Comparison of ENCODE assay signal across 8 cellular contexts in genomic region chr16:3880623-3881498, GRCh38. TPM values are rescaled to one million over a fixed set of nuclear protein-coding genes. Genes with fewer than 3 reads are reported as not detected.
DNase-seq lines count a peak whose midpoint lies in the region; ATAC-seq and TF ChIP-seq lines count a peak whose summit lies in the region.

Gene CREBBP, minus strand, starts transcription at chr16:3880713. Its CDS starts 797 bp downstream, at chr16:3879916.

- no peaks in the 10 kb centered on the region; the same call in 1 of the 2 replicates for H3K36me3 ChIP-seq in GM06990 (ENCODE audit: control insufficient read depth, insufficient read depth, low read length)
- no peaks in the 10 kb centered on the region for H3K36me3 ChIP-seq in testis (ENCODE audit: low read depth, missing control alignments)

- H3K27me3 Mint-ChIP-seq in glutamatergic neuron (ENCODE audit: unreplicated experiment) (peaks cover 13% of the 10 kb centered on the region), osteocyte (ENCODE audit: unreplicated experiment) (no peaks in the 10 kb centered on the region)

- H3K36me3 Mint-ChIP-seq in activated naive CD4-positive, alpha-beta T cell treated with anti-CD3 and anti-CD28 coated beads, Interleukin-2, amount 50 U/mL, for 72 hours: peaks cover 19 to 23% of the 10 kb centered on the region in 2 donors
- H3K36me3 Mint-ChIP-seq in glutamatergic neuron (ENCODE audit: unreplicated experiment) (peaks cover 5% of the 10 kb centered on the region), osteocyte (ENCODE audit: unreplicated experiment) (peaks cover 7% of the 10 kb centered on the region)

- H3K27ac ChIP-seq in testis: peak within 1 kb of the TSS; percentile 27 to 92

- peak within 1 kb of the TSS in 1 of 2 donors; percentile 84 for H3K27ac Mint-ChIP-seq in activated naive CD4-positive, alpha-beta T cell treated with anti-CD3 and anti-CD28 coated beads, Interleukin-2, amount 50 U/mL, for 72 hours
- H3K27ac Mint-ChIP-seq in glutamatergic neuron (ENCODE audit: unreplicated experiment): no peak within 1 kb of the TSS
- peak within 1 kb of the TSS; percentile 79 for H3K27ac Mint-ChIP-seq in osteocyte (ENCODE audit: unreplicated experiment)

- H3K4me3 ChIP-seq in GM06990 (replicated peaks; ENCODE audit: low read depth, low read length): peak within 1 kb of the TSS; percentile 91
- H3K4me3 ChIP-seq in testis: peak within 1 kb of the TSS; percentile 73 to 81

- peaks cover 31% of the 10 kb centered on the region for H3K4me1 Mint-ChIP-seq in glutamatergic neuron (ENCODE audit: low read depth, unreplicated experiment)
- peaks cover 40% of the 10 kb centered on the region for H3K4me1 Mint-ChIP-seq in osteocyte (ENCODE audit: unreplicated experiment)

- no peaks in the 10 kb centered on the region for H3K9me3 ChIP-seq in testis

- intact Hi-C loops in testis (cut with DNase I; ENCODE audit: low total_unique reads): loop anchor here (5.0 kb wide), 1 partner anchor 189 kb away; no protein-coding TSS in a partner anchor

- ATAC-seq in HG02588 (IDR thresholded peaks at IDR 0.05; ENCODE audit: unreplicated experiment): peak; percentile 78
- ATAC-seq in activated naive CD4-positive, alpha-beta T cell treated with anti-CD3 and anti-CD28 coated beads, Interleukin-2, amount 50 U/mL, for 72 hours: peak; percentile 88 to 89

- TF ChIP-seq POLR2A in testis (IDR thresholded peaks at IDR 0.05): no peak

- DNase-seq in GM06990 (ENCODE audit: extremely low read depth, insufficient read length): peak; percentile 92
- peak; percentile 87 for DNase-seq in NCI-H1092 treated with DMSO at 0.1 percent for 48 hours (lab: John Stamatoyannopoulos, UW)
- peak; percentile 67 for DNase-seq in SKM-1 (lab: John Stamatoyannopoulos, UW; ENCODE audit: unreplicated experiment)
- peak; percentile 90 to 91 for DNase-seq in activated naive CD4-positive, alpha-beta T cell treated with anti-CD3 and anti-CD28 coated beads, Interleukin-2, amount 50 U/mL, for 72 hours (ENCODE audit: low spot score in 2 of 2)
- peak; percentile 91 for DNase-seq in glutamatergic neuron
- peak; percentile 96 for DNase-seq in osteocyte (ENCODE audit: extremely low spot score, unreplicated experiment)
- DNase-seq in testis: peak; percentile 90

- H3K4me3 Mint-ChIP-seq in glutamatergic neuron (ENCODE audit: unreplicated experiment) (peak within 1 kb of the TSS; percentile 83), osteocyte (ENCODE audit: unreplicated experiment) (peak within 1 kb of the TSS; percentile 88)

- H3K27me3 ChIP-seq in GM06990 (replicated peaks; ENCODE audit: control insufficient read depth, insufficient read depth, low read length) (no peaks in the 10 kb centered on the region), testis (no peaks in the 10 kb centered on the region)

- H3K4me1 ChIP-seq in testis: peaks cover 14% of the 10 kb centered on the region

- WGBS in testis, 2 donors: 5 to 8% methylated on average over 25 to 95 of the region's 96 CpGs

- TF ChIP-seq CTCF in GM06990 (IDR thresholded peaks at IDR 0.05; ENCODE audit: insufficient read depth, low read length, poor library complexity, severe bottlenecking) (no peak), glutamatergic neuron (IDR thresholded peaks at IDR 0.05; ENCODE audit: partially characterized antibody, unreplicated experiment) (no peak), osteocyte (IDR thresholded peaks at IDR 0.05) (no peak), testis (IDR thresholded peaks at IDR 0.05) (no peak)

- no peaks in the 10 kb centered on the region for H3K9me3 Mint-ChIP-seq in activated naive CD4-positive, alpha-beta T cell treated with anti-CD3 and anti-CD28 coated beads, Interleukin-2, amount 50 U/mL, for 72 hours
- H3K9me3 Mint-ChIP-seq in glutamatergic neuron (ENCODE audit: unreplicated experiment) (peaks cover 9% of the 10 kb centered on the region), osteocyte (ENCODE audit: unreplicated experiment) (no peaks in the 10 kb centered on the region)

RNA-seq across cellular contexts. Expression of gene CREBBP, which starts in this region (rescaled TPM):
- 10 to 100 TPM; 39.9 to 50.0 TPM for total RNA-seq in activated naive CD4-positive, alpha-beta T cell treated with anti-CD3 and anti-CD28 coated beads, Interleukin-2, amount 50 U/mL, for 72 hours
- total RNA-seq in glutamatergic neuron (ENCODE audit: unreplicated experiment): 96.9 TPM
- 107 and 109 TPM in 2 replicates for total RNA-seq in osteocyte
- total RNA-seq in testis: 100 to 1,000 TPM; 141 to 185 TPM
- polyA plus RNA-seq in testis (ENCODE audit: insufficient read depth, low read depth, low replicate concordance): 86.0 TPM

Comparison
In these comparisons a context has a peak if more than half of its experiments do, and no peak if none do; other contexts are left out.
1. Peak in every context shown above with its lines: DNase-seq, ATAC-seq, H3K4me3 ChIP-seq and H3K27ac ChIP-seq.